1 cellular context compared by ENCODE assay signal in genomic region chr21:42721341-42721824, GRCh38.
TF ChIP-seq lines count a peak whose summit lies in the region.

No MANE protein-coding gene starts in this region.

TF ChIP-seq in IMR-90, 13 proteins besides CTCF, POLR2A, EP300 and RAD21 (continued from another document):
- TF ChIP-seq, protein P1, sequence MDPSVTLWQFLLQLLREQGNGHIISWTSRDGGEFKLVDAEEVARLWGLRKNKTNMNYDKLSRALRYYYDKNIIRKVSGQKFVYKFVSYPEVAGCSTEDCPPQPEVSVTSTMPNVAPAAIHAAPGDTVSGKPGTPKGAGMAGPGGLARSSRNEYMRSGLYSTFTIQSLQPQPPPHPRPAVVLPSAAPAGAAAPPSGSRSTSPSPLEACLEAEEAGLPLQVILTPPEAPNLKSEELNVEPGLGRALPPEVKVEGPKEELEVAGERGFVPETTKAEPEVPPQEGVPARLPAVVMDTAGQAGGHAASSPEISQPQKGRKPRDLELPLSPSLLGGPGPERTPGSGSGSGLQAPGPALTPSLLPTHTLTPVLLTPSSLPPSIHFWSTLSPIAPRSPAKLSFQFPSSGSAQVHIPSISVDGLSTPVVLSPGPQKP (IDR thresholded peaks at IDR 0.05; ENCODE audit: borderline replicate concordance, low read depth, low read length): no peak
- no peak for TF ChIP-seq FOS (IDR thresholded peaks at IDR 0.05; ENCODE audit: low read depth, low read length)
- TF ChIP-seq CEBPB (IDR thresholded peaks at IDR 0.05; ENCODE audit: low read depth, low read length): no peak
- TF ChIP-seq MAFK (IDR thresholded peaks at IDR 0.05; ENCODE audit: low read depth, low read length): no peak
